12 cellular contexts compared by ENCODE assay signal in genomic region chr17:78249836-78250806, GRCh38. TPM values are rescaled to one million over a fixed set of nuclear protein-coding genes. Genes with fewer than 3 reads are reported as not detected.
A peak's percentile ranks its signal among the peaks of the same experiment; 100 is the strongest.
DNase-seq lines count a peak whose midpoint lies in the region; ATAC-seq and TF ChIP-seq lines count a peak whose summit lies in the region.
"Had no signal": no experiment of that assay in that cellular context is flagged by ENCODE, and none has a peak within 500 bp of the region (broad histone marks: within the 10 kb centered on the region; RNA-seq: fewer than 3 reads in every experiment).

No MANE protein-coding gene starts in this region.

- peaks cover 0 to 11% of the 10 kb centered on the region in 2 donors for H3K27me3 Mint-ChIP-seq in stimulated activated naive B cell treated with anti-CD40 and anti-IgM and Interleukin-4, amounts not matched to agents 10 μg/mL and 1 μg/mL and 100 μg/mL, for 72 hours

- H3K27ac Mint-ChIP-seq in stimulated activated naive B cell treated with anti-CD40 and anti-IgM and Interleukin-4, amounts not matched to agents 10 μg/mL and 1 μg/mL and 100 μg/mL, for 72 hours, result no peak overlapping the region

- no peaks in the 10 kb centered on the region for H3K9me3 ChIP-seq in DOHH2 (ENCODE audit: control insufficient read depth, insufficient read depth, low read length)
- peaks cover 6% of the 10 kb centered on the region for H3K9me3 ChIP-seq in RWPE2 (ENCODE audit: severe bottlenecking)
- no peaks in the 10 kb centered on the region for H3K9me3 ChIP-seq in hepatocyte (ENCODE audit: low read depth)
- no peaks in the 10 kb centered on the region for H3K9me3 ChIP-seq in smooth muscle cell (replicated peaks; ENCODE audit: low read depth)
- no peaks in the 10 kb centered on the region for H3K9me3 ChIP-seq in tibial artery
- H3K9me3 ChIP-seq in WERI-Rb-1 (ENCODE audit: severe bottlenecking), result peaks cover 8% of the 10 kb centered on the region

- no peaks in the 10 kb centered on the region for H3K36me3 Mint-ChIP-seq in stimulated activated naive B cell treated with anti-CD40 and anti-IgM and Interleukin-4, amounts not matched to agents 10 μg/mL and 1 μg/mL and 100 μg/mL, for 72 hours

- H3F3A ChIP-seq in DOHH2 (ENCODE audit: control insufficient read depth, insufficient read depth) (peaks cover 18% of the 10 kb centered on the region), smooth muscle cell (ENCODE audit: low read depth) (peaks cover 3% of the 10 kb centered on the region)

- H3K79me2 ChIP-seq in DOHH2 (ENCODE audit: control insufficient read depth, low read length), result no peaks in the 10 kb centered on the region
- peaks cover 6% of the 10 kb centered on the region for H3K79me2 ChIP-seq in hepatocyte
- peaks cover 4% of the 10 kb centered on the region for H3K79me2 ChIP-seq in smooth muscle cell (ENCODE audit: low read depth)

- H4K20me1 ChIP-seq in DOHH2 (ENCODE audit: control insufficient read depth, insufficient read depth, low read depth, low read length) (no peaks in the 10 kb centered on the region), hepatocyte (ENCODE audit: insufficient read depth, poor library complexity, severe bottlenecking) (no peaks in the 10 kb centered on the region), smooth muscle cell (ENCODE audit: low read depth) (no peaks in the 10 kb centered on the region)

- no peak overlapping the region for H3K27ac ChIP-seq in DOHH2 (ENCODE audit: low read depth, low read length)
- no peak overlapping the region for H3K27ac ChIP-seq in RWPE2 (ENCODE audit: poor library complexity, severe bottlenecking)
- H3K27ac ChIP-seq in hepatocyte, result no peak overlapping the region
- no peak overlapping the region for H3K27ac ChIP-seq in smooth muscle cell (ENCODE audit: low read depth)
- H3K27ac ChIP-seq in tibial artery, result no peak overlapping the region
- H3K27ac ChIP-seq in WERI-Rb-1, result no peak overlapping the region

- DNase-seq in RWPE2 (ENCODE audit: low spot score) (peak; percentile 58), hepatocyte (ENCODE audit: low spot score) (no peak), smooth muscle cell (lab: John Stamatoyannopoulos, UW; ENCODE audit: unreplicated experiment) (no peak), tibial artery (no peak), kidney tubule cell (ENCODE audit: low spot score) (no peak), WERI-Rb-1 (no peak)
- no peak for DNase-seq in stimulated activated naive B cell treated with anti-CD40 and anti-IgM and Interleukin-4, amounts not matched to agents 10 μg/mL and 1 μg/mL and 100 μg/mL, for 72 hours

- H3K4me3 ChIP-seq in DOHH2 (ENCODE audit: low read length) (no peak overlapping the region; the same call in 1 of the 2 replicates), RWPE2 (ENCODE audit: severe bottlenecking) (no peak overlapping the region), hepatocyte (no peak overlapping the region), smooth muscle cell (no peak overlapping the region), tibial artery (no peak overlapping the region), WERI-Rb-1 (ENCODE audit: low read depth, low read length) (no peak overlapping the region)

- H3K36me3 ChIP-seq in DOHH2 (ENCODE audit: control insufficient read depth, low read length) (no peaks in the 10 kb centered on the region), RWPE2 (ENCODE audit: low read depth) (no peaks in the 10 kb centered on the region), hepatocyte (replicated peaks; ENCODE audit: insufficient read depth, low read depth) (no peaks in the 10 kb centered on the region), smooth muscle cell (ENCODE audit: low read depth) (no peaks in the 10 kb centered on the region), tibial artery (no peaks in the 10 kb centered on the region), WERI-Rb-1 (peaks cover 3% of the 10 kb centered on the region)

- H3K9me2 ChIP-seq in DOHH2 (replicated peaks; ENCODE audit: control insufficient read depth, low read length) (no peaks in the 10 kb centered on the region), hepatocyte (replicated peaks; ENCODE audit: insufficient read depth) (no peaks in the 10 kb centered on the region)

- H2AFZ ChIP-seq in hepatocyte (no peak overlapping the region), smooth muscle cell (ENCODE audit: low read depth) (no peak overlapping the region)

- intact Hi-C loops in tibial artery (cut with DNase I; ENCODE audit: low total_unique reads), result loop anchor here (2.0 to 10.0 kb wide), 2 partner anchors 137 to 175 kb away; no protein-coding TSS in a partner anchor

- peak overlapping the region; percentile 92 for H3K4me2 ChIP-seq in DOHH2 (ENCODE audit: low read length)
- peak overlapping the region; percentile 73 for H3K4me2 ChIP-seq in hepatocyte
- peak overlapping the region; percentile 16 for H3K4me2 ChIP-seq in smooth muscle cell

- TF ChIP-seq CTCF in DOHH2 (IDR thresholded peaks at IDR 0.05; ENCODE audit: low read depth, low read length, poor library complexity, severe bottlenecking) (no peak), RWPE2 (IDR thresholded peaks at IDR 0.05; ENCODE audit: poor library complexity, severe bottlenecking) (no peak), hepatocyte (IDR thresholded peaks at IDR 0.05; ENCODE audit: poor library complexity) (no peak), smooth muscle cell (IDR thresholded peaks at IDR 0.05; ENCODE audit: borderline replicate concordance, insufficient read depth, poor library complexity, severe bottlenecking) (no peak), tibial artery (IDR thresholded peaks at IDR 0.05) (no peak), WERI-Rb-1 (IDR thresholded peaks at IDR 0.05; ENCODE audit: low read depth, low read length) (no peak)

- H3K27me3 ChIP-seq in DOHH2 (ENCODE audit: control insufficient read depth, low read length), result no peaks in the 10 kb centered on the region
- no peaks in the 10 kb centered on the region for H3K27me3 ChIP-seq in RWPE2 (ENCODE audit: insufficient read depth, poor library complexity, severe bottlenecking)
- no peaks in the 10 kb centered on the region for H3K27me3 ChIP-seq in hepatocyte
- H3K27me3 ChIP-seq in smooth muscle cell (ENCODE audit: low read depth), result no peaks in the 10 kb centered on the region
- peaks cover 0 to 19% of the 10 kb centered on the region in 2 donors for H3K27me3 ChIP-seq in tibial artery
- H3K27me3 ChIP-seq in WERI-Rb-1 (ENCODE audit: insufficient read depth, low read depth, severe bottlenecking), result no peaks in the 10 kb centered on the region

- WGBS in hepatocyte (ENCODE audit: low lambda C conversion rate, missing lambda C conversion rate), result 79% methylated on average over 20 of the region's 20 CpGs
- WGBS in smooth muscle cell (ENCODE audit: low lambda C conversion rate), result 82% methylated on average over 19 of the region's 20 CpGs

- ATAC-seq in RWPE2 (ENCODE audit: low read depth), result no peak
- no peak for ATAC-seq in stimulated activated naive B cell treated with anti-CD40 and anti-IgM and Interleukin-4, amounts not matched to agents 10 μg/mL and 1 μg/mL and 100 μg/mL, for 72 hours (replicated peaks)

- H3K4me1 ChIP-seq in DOHH2 (ENCODE audit: control insufficient read depth, low read length) (peaks cover 44% of the 10 kb centered on the region), RWPE2 (ENCODE audit: insufficient read depth, poor library complexity, severe bottlenecking) (peaks cover 6% of the 10 kb centered on the region), hepatocyte (ENCODE audit: insufficient read depth) (peaks cover 11% of the 10 kb centered on the region), smooth muscle cell (ENCODE audit: low read depth) (peaks cover 8% of the 10 kb centered on the region), tibial artery (peaks cover 0 to 15% (median 7%) of the 10 kb centered on the region in 4 donors)

- no peak overlapping the region for H3K4me3 Mint-ChIP-seq in stimulated activated naive B cell treated with anti-CD40 and anti-IgM and Interleukin-4, amounts not matched to agents 10 μg/mL and 1 μg/mL and 100 μg/mL, for 72 hours

- peaks cover 0 to 4% of the 10 kb centered on the region in 2 donors for H3K9me3 Mint-ChIP-seq in stimulated activated naive B cell treated with anti-CD40 and anti-IgM and Interleukin-4, amounts not matched to agents 10 μg/mL and 1 μg/mL and 100 μg/mL, for 72 hours

- H3K9ac ChIP-seq in smooth muscle cell (ENCODE audit: low read depth), result no peak overlapping the region

- H3K4me1 Mint-ChIP-seq in stimulated activated naive B cell treated with anti-CD40 and anti-IgM and Interleukin-4, amounts not matched to agents 10 μg/mL and 1 μg/mL and 100 μg/mL, for 72 hours, result peaks cover 27 to 44% of the 10 kb centered on the region in 2 donors

RNA-seq across cellular contexts. Expression of gene TMEM235, which starts 18.7 kb away (rescaled TPM):
- total RNA-seq in hepatocyte, result 0.27 TPM in 1 of 2 replicates, not detected in the other
- polyA plus RNA-seq in hepatocyte, result 0.21 and 0.30 TPM in 2 replicates
- total RNA-seq in smooth muscle cell, result not detected in 2 replicates
- polyA plus RNA-seq in smooth muscle cell, result not detected in 2 replicates
- total RNA-seq: activated CD4-positive, alpha-beta T cell treated with anti-CD3 and anti-CD28 coated beads, Interleukin-2, amount 10 ng/mL, durations not matched to agents 7 days and 5 days; omental fat pad; sciatic nerve had no signal
- polyA plus RNA-seq: keratinocyte had no signal

RNA-seq across cellular contexts. Expression of gene BIRC5, which starts 36.1 kb away (rescaled TPM):
- total RNA-seq in hepatocyte (12.0 and 14.6 TPM in 2 replicates), smooth muscle cell (7.7 and 15.3 TPM in 2 replicates)
- polyA plus RNA-seq in hepatocyte (12.4 and 18.0 TPM in 2 replicates), smooth muscle cell (11.9 and 15.6 TPM in 2 replicates)

Comparison
In these comparisons a context has a peak if more than half of its experiments do, and no peak if none do; other contexts are left out.
1. H3K4me2 ChIP-seq: peak in every context shown above with its lines; median percentile 92 in DOHH2; 73 in hepatocyte; 16 in smooth muscle cell.